8 cellular contexts compared by ENCODE assay signal in genomic region chr14:70907996-70908917, GRCh38. TPM values are rescaled to one million over a fixed set of nuclear protein-coding genes. Genes with fewer than 3 reads are reported as not detected.
DNase-seq lines count a peak whose midpoint lies in the region; ATAC-seq and TF ChIP-seq lines count a peak whose summit lies in the region.

No MANE protein-coding gene starts in this region.

- WGBS in mesendoderm (ENCODE audit: extremely low coverage, insufficient coverage, low lambda C conversion rate) = no CpG with 5 or more reads among the region's 85 CpGs

- H2AK5ac ChIP-seq in mesendoderm (ENCODE audit: low read length) = no peak overlapping the region

- H4K8ac ChIP-seq in mesendoderm (ENCODE audit: low read depth, low read length) = no peak overlapping the region

- H3K27me3 ChIP-seq in mesendoderm (ENCODE audit: insufficient read depth, low read length, poor library complexity) = no peaks in the 10 kb centered on the region

- peak; percentile 20 for ATAC-seq in HG02870 (IDR thresholded peaks at IDR 0.05; ENCODE audit: unreplicated experiment)

- no peak for TF ChIP-seq CTCF in epithelial cell of esophagus (IDR thresholded peaks at IDR 0.05; ENCODE audit: insufficient read depth, low read depth, low read length, missing control alignments)

- H3K4me3 ChIP-seq in epithelial cell of esophagus (ENCODE audit: low read length) (peak overlapping the region; percentile 83), mesendoderm (ENCODE audit: low read length) (peak overlapping the region; percentile 92)

- H3K79me1 ChIP-seq in mesendoderm (ENCODE audit: low read length) = peaks cover 5% of the 10 kb centered on the region

- H3K36me3 ChIP-seq in mesendoderm (ENCODE audit: control insufficient read depth, insufficient read depth, low read length) = no peaks in the 10 kb centered on the region

- H3K56ac ChIP-seq in mesendoderm (ENCODE audit: low read length) = peak overlapping the region; percentile 97

- H3K27ac ChIP-seq in mesendoderm (ENCODE audit: low read depth, low read length) = peak overlapping the region; percentile 92

- H3K9ac ChIP-seq in mesendoderm (ENCODE audit: low read length) = peak overlapping the region; percentile 94

- peak overlapping the region; percentile 59 for H2BK5ac ChIP-seq in mesendoderm (ENCODE audit: low read length)

- no peaks in the 10 kb centered on the region for H3K4me1 ChIP-seq in mesendoderm (ENCODE audit: control insufficient read depth, low read depth, low read length)

- DNase-seq in NCI-H2081 (lab: John Stamatoyannopoulos, UW) (peak; percentile 34 to 52), NCI-H2081 treated with DMSO at 0.1 percent for 48 hours (lab: John Stamatoyannopoulos, UW) (no peak), NCI-H2171 (lab: John Stamatoyannopoulos, UW) (peak; percentile 55), activated T-cell treated with anti-CD3 and anti-CD28 coated beads for 4 hours (peak; percentile 59), epithelial cell of esophagus (ENCODE audit: low read depth) (peak; percentile 71), mesendoderm (peak; percentile 95)
- DNase-seq in stimulated activated CD8-positive, alpha-beta memory T cell treated with anti-CD3 and anti-CD28 coated beads, Interleukin-7, amount 100 ng/mL, for 4 hours (ENCODE audit: low read depth in 2 of 2) = peak; percentile 46 to 63

- H3K4me2 ChIP-seq in mesendoderm (ENCODE audit: low read length) = peak overlapping the region; percentile 96

- H2BK15ac ChIP-seq in mesendoderm (replicated peaks; ENCODE audit: low read depth) = no peak overlapping the region

- H3K4ac ChIP-seq in mesendoderm (ENCODE audit: low read depth, low read length) = peak overlapping the region; percentile 60

- H3K18ac ChIP-seq in mesendoderm (ENCODE audit: low read length) = peak overlapping the region; percentile 84

- H4K5ac ChIP-seq in mesendoderm (ENCODE audit: low read length) = no peak overlapping the region

- H3K23ac ChIP-seq in mesendoderm (ENCODE audit: low read length) = peak overlapping the region; percentile 59

- H3K79me2 ChIP-seq in mesendoderm (ENCODE audit: control insufficient read depth, insufficient read depth, low read length) = peaks cover 46% of the 10 kb centered on the region

- peak overlapping the region; percentile 23 for H2BK120ac ChIP-seq in mesendoderm (ENCODE audit: low read depth, low read length)

RNA-seq across cellular contexts. Expression of gene PCNX1, which starts 1.0 kb away (rescaled TPM):
- polyA plus RNA-seq in mesendoderm (2013, experiment 1 of 2) = 13.3 TPM
- polyA plus RNA-seq in mesendoderm (2013, experiment 2 of 2) = 13.2 TPM
